ENCODE assay signal across 8 cellular contexts in the genomic region with DNA sequence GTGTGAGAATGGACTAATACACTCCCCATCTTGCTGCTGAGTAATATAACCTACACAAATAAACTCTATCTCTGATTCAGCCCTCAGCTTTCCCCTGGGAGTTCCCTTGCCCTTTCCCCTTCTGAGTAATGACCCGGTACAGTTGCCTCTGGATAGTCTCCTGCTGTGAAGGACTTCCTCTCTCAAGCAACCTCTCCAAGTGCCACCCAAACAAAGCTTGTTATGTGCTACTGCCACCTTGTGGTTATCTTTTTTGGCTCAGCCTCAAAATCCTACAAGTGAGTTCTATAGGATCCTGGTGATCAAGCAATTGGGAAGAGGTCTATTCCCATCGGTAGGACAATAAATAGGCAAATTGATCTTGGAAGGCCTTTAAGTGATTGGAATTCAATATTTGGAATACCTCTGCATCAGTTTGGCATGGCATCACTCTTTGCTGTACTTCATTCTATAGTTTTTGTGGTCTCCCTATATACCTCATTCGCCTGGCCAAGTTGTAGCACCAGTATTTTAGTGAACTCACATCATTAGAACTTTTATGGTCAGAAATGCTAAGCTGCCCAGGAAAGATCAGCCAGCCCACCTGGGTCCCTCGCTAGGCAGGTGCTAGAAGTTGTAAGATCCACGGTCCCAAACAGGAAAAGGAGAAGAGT. TPM values are rescaled to one million over a fixed set of nuclear protein-coding genes. Genes with fewer than 3 reads are reported as not detected.
DNase-seq lines count a peak whose midpoint lies in the region; ATAC-seq, FAIRE-seq and TF ChIP-seq lines count a peak whose summit lies in the region.

No MANE protein-coding gene starts in this region.

- H3K4me3 ChIP-seq in esophagus squamous epithelium: no peak overlapping the region

- no peaks in the 10 kb centered on the region for H3K4me1 ChIP-seq in esophagus squamous epithelium

- peaks cover 3% of the 10 kb centered on the region for H3K4me1 Mint-ChIP-seq in activated CD4-positive, alpha-beta memory T cell treated with anti-CD3 and anti-CD28 coated beads for 36 hours (ENCODE audit: low read depth)
- peaks cover 0 to 6% of the 10 kb centered on the region in 2 donors for H3K4me1 Mint-ChIP-seq in natural killer cell

- ATAC-seq in GM19351 (IDR thresholded peaks at IDR 0.05; ENCODE audit: unreplicated experiment): peak; percentile 87
- peak; percentile 67 for ATAC-seq in HG03565 (IDR thresholded peaks at IDR 0.05; ENCODE audit: unreplicated experiment)
- ATAC-seq in natural killer cell: peak; percentile 49 to 73 (median 49)

- CTCF ChIA-PET in activated CD4-positive, alpha-beta memory T cell treated with anti-CD3 and anti-CD28 coated beads for 36 hours (lab: Charles Lee): interaction anchor here (0.6 to 2.2 kb wide), 8 partner anchors 13 to 191 kb away, joined by 3 to 9 read pairs (median 3); no protein-coding TSS in a partner anchor

- no peak for TF ChIP-seq POLR2A in esophagus squamous epithelium (IDR thresholded peaks at IDR 0.05)

- intact Hi-C loops in activated CD4-positive, alpha-beta memory T cell treated with anti-CD3 and anti-CD28 coated beads for 36 hours (cut with micrococcal nuclease): loop anchor here (1.0 to 10.0 kb wide), 6 partner anchors 39 to 489 kb away; no protein-coding TSS in a partner anchor
- intact Hi-C loops in esophagus squamous epithelium (cut with DNase I): loop anchor here (10.0 kb wide), 1 partner anchor 489 kb away; a partner anchor contains a TSS
- intact Hi-C loops in natural killer cell (cut with micrococcal nuclease): loop anchor here (1.0 to 10.0 kb wide), 3 partner anchors 212 to 489 kb away; no protein-coding TSS in a partner anchor

- FAIRE-seq in D721Med (lab: Jason Lieb, UNC) (no peak), urothelium cell line (lab: Jason Lieb, UNC) (no peak)

- H3K27me3 ChIP-seq in esophagus squamous epithelium: no peaks in the 10 kb centered on the region

- H3K9me3 ChIP-seq in esophagus squamous epithelium: no peaks in the 10 kb centered on the region

- H3K9me3 Mint-ChIP-seq in activated CD4-positive, alpha-beta memory T cell treated with anti-CD3 and anti-CD28 coated beads for 36 hours: peaks cover under 1% of the 10 kb centered on the region
- H3K9me3 Mint-ChIP-seq in natural killer cell: no peaks in the 10 kb centered on the region

- 40 to 45% methylated on average over 3 to 4 of the region's 5 CpGs for WGBS in esophagus squamous epithelium, 2 donors

- no peak for DNase-seq in D721Med (ENCODE audit: insufficient read length, low spot score)
- DNase-seq in NCI-H526 (lab: John Stamatoyannopoulos, UW): peak; percentile 64 to 75
- DNase-seq in activated CD4-positive, alpha-beta memory T cell treated with anti-CD3 and anti-CD28 coated beads for 36 hours: peak; percentile 41
- DNase-seq in esophagus squamous epithelium (lab: John Stamatoyannopoulos, UW): no peak
- no peak for DNase-seq in natural killer cell
- DNase-seq in urothelium cell line (ENCODE audit: low spot score): peak; percentile 73

- H3K27me3 Mint-ChIP-seq in activated CD4-positive, alpha-beta memory T cell treated with anti-CD3 and anti-CD28 coated beads for 36 hours: no peaks in the 10 kb centered on the region
- peaks cover 7 to 26% of the 10 kb centered on the region in 2 donors for H3K27me3 Mint-ChIP-seq in natural killer cell (ENCODE audit: low read depth in 2 of 2)

- H3K36me3 ChIP-seq in esophagus squamous epithelium: no peaks in the 10 kb centered on the region

- TF ChIP-seq CTCF in D721Med (IDR thresholded peaks at IDR 0.05; ENCODE audit: insufficient read depth, missing control alignments) (peak; percentile 58), esophagus squamous epithelium (IDR thresholded peaks at IDR 0.05) (peak in 5 of 6 experiments; percentile 49 to 65 (median 61)), natural killer cell (IDR thresholded peaks at IDR 0.05) (peak; percentile 53)

- no peak overlapping the region for H3K27ac Mint-ChIP-seq in activated CD4-positive, alpha-beta memory T cell treated with anti-CD3 and anti-CD28 coated beads for 36 hours
- no peak overlapping the region for H3K27ac Mint-ChIP-seq in natural killer cell

- H3K27ac ChIP-seq in esophagus squamous epithelium: no peak overlapping the region

- H3K4me3 Mint-ChIP-seq in activated CD4-positive, alpha-beta memory T cell treated with anti-CD3 and anti-CD28 coated beads for 36 hours: no peak overlapping the region
- no peak overlapping the region for H3K4me3 Mint-ChIP-seq in natural killer cell

- POLR2A ChIA-PET in activated CD4-positive, alpha-beta memory T cell treated with anti-CD3 and anti-CD28 coated beads for 36 hours (lab: Charles Lee): no interaction called here

- no peaks in the 10 kb centered on the region for H3K36me3 Mint-ChIP-seq in activated CD4-positive, alpha-beta memory T cell treated with anti-CD3 and anti-CD28 coated beads for 36 hours
- H3K36me3 Mint-ChIP-seq in natural killer cell: no peaks in the 10 kb centered on the region

RNA-seq across cellular contexts. Expression of a gene that starts 40.1 kb away (rescaled TPM):
- total RNA-seq in activated CD4-positive, alpha-beta memory T cell treated with anti-CD3 and anti-CD28 coated beads for 36 hours: not detected
- total RNA-seq in esophagus squamous epithelium (not detected), natural killer cell (not detected)

Comparison
In these comparisons a context has a peak if more than half of its experiments do, and no peak if none do; other contexts are left out.
1. DNase-seq: peak in NCI-H526 (2 of 2), activated CD4-positive, alpha-beta memory T cell treated with anti-CD3 and anti-CD28 coated beads for 36 hours (single experiment) and urothelium cell line (single experiment); none in D721Med (single experiment), esophagus squamous epithelium (single experiment) and natural killer cell (single experiment).
2. Peak in every context shown above with its lines, with median percentiles within 50 percentile points of each other: CTCF ChIP-seq and ATAC-seq.